8 cellular contexts compared by ENCODE assay signal in the genomic region with DNA sequence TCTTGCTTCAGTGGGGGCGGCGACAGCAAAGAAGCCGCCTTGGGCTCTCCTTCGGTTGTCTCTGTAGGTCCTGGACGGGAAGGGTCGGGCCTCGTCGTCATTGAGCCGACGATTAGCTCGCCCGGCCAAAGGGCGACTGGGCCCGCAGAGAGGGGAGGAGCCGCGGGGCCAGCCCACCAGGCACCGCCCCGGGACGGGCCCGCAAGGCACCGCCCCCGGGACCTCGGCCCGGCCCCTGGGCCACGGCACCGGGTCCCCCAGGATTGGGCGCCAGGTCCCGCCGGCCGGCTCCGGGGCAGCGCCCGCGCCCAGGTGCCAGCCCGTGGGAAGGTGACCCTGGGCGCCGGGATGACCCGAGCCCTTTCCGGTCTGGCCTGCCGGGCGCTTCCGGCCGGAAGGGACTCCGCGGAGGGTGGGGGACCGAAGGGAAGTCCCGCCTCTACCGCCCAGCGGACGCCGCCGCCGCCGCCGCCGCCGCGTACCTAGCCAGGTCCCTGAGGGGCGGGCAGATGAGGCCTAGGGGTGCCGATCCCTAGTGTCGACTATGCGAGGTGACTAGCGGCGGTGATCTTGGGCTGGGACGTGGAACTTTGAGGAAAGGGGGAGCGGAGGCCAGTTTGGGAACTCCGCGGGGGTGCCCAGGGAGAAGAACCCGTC. TPM values are rescaled to one million over a fixed set of nuclear protein-coding genes. Genes with fewer than 3 reads are reported as not detected.
DNase-seq lines count a peak whose midpoint lies in the region; ATAC-seq, FAIRE-seq and TF ChIP-seq lines count a peak whose summit lies in the region.

A gene (minus strand): TSS at position 371 of the 657 bp plus-strand sequence. CDS start 524 bp downstream, outside the sequence.
A gene with protein sequence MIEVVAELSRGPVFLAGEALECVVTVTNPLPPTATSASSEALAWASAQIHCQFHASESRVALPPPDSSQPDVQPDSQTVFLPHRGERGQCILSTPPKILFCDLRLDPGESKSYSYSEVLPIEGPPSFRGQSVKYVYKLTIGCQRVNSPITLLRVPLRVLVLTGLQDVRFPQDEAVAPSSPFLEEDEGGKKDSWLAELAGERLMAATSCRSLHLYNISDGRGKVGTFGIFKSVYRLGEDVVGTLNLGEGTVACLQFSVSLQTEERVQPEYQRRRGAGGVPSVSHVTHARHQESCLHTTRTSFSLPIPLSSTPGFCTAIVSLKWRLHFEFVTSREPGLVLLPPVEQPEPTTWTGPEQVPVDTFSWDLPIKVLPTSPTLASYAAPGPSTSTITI (plus strand): TSS at position 430 of the 657 bp plus-strand sequence. CDS start 469 bp downstream, outside the sequence.

- TF ChIP-seq CTCF in DOHH2 (IDR thresholded peaks at IDR 0.05; ENCODE audit: low read depth, low read length, poor library complexity, severe bottlenecking) (no peak), neural crest cell (conservative IDR thresholded peaks at IDR 0.05) (no peak), tibial nerve (IDR thresholded peaks at IDR 0.05) (peak in 2 of 5 experiments; percentile 17 to 24)

- peak within 1 kb of the TSS; percentile 93 for H3K27ac Mint-ChIP-seq in activated naive CD4-positive, alpha-beta T cell treated with anti-CD3 and anti-CD28 coated beads, Interleukin-2, amount 10 ng/mL, durations not matched to agents 7 days and 5 days
- H3K27ac Mint-ChIP-seq in neural crest cell (ENCODE audit: unreplicated experiment), result peak within 1 kb of the TSS; percentile 78

- peaks cover 43% of the 10 kb centered on the region for H3K79me2 ChIP-seq in DOHH2 (ENCODE audit: control insufficient read depth, low read length)

- peak; percentile 64 for DNase-seq in KBM-7
- peak; percentile 74 to 75 for DNase-seq in SJCRH30
- DNase-seq in activated naive CD4-positive, alpha-beta T cell treated with anti-CD3 and anti-CD28 coated beads, Interleukin-2, amount 10 ng/mL, durations not matched to agents 7 days and 5 days, result peak; percentile 81
- peak; percentile 84 to 86 for DNase-seq in frontal cortex (ENCODE audit: low spot score in 2 of 2)
- DNase-seq in neural crest cell (ENCODE audit: low read depth, low spot score), result peak; percentile 67
- peak; percentile 48 to 51 for DNase-seq in tibial nerve (ENCODE audit: low spot score in 2 of 2)

- 0% methylated on average over 4 to 49 of the region's 69 CpGs for WGBS in tibial nerve, 2 donors

- FAIRE-seq in frontal cortex (lab: Jason Lieb, UNC), result no peak

- peak; percentile 82 for ATAC-seq in GM21723 (IDR thresholded peaks at IDR 0.05; ENCODE audit: unreplicated experiment)

- in situ Hi-C loops in KBM-7 (cut with MboI; ENCODE audit: low pct_unique_long_range_greater_than_20kb, low sequenced_read_pairs), result no loop called here

- H3K4me2 ChIP-seq in DOHH2 (ENCODE audit: low read length), result peak within 1 kb of the TSS; percentile 90

- H3K36me3 Mint-ChIP-seq in activated naive CD4-positive, alpha-beta T cell treated with anti-CD3 and anti-CD28 coated beads, Interleukin-2, amount 10 ng/mL, durations not matched to agents 7 days and 5 days, result peaks cover 46% of the 10 kb centered on the region
- H3K36me3 Mint-ChIP-seq in neural crest cell (ENCODE audit: low read depth), result peaks cover 11% of the 10 kb centered on the region

- no peaks in the 10 kb centered on the region for H3K9me3 ChIP-seq in DOHH2 (ENCODE audit: control insufficient read depth, insufficient read depth, low read length)
- H3K9me3 ChIP-seq in SJCRH30 (replicated peaks), result no peaks in the 10 kb centered on the region
- no peaks in the 10 kb centered on the region for H3K9me3 ChIP-seq in tibial nerve

- H3K4me3 ChIP-seq in DOHH2 (ENCODE audit: low read length) (peak within 1 kb of the TSS; percentile 90), SJCRH30 (peak within 1 kb of the TSS; percentile 71), tibial nerve (peak within 1 kb of the TSS; percentile 73 to 97 (median 90))

- peak in 1 of 2 donors; percentile 58 for TF ChIP-seq POLR2A in tibial nerve (IDR thresholded peaks at IDR 0.05)

- H3K9me2 ChIP-seq in DOHH2 (replicated peaks; ENCODE audit: control insufficient read depth, low read length), result no peaks in the 10 kb centered on the region

- no peaks in the 10 kb centered on the region for H3K27me3 Mint-ChIP-seq in activated naive CD4-positive, alpha-beta T cell treated with anti-CD3 and anti-CD28 coated beads, Interleukin-2, amount 10 ng/mL, durations not matched to agents 7 days and 5 days
- no peaks in the 10 kb centered on the region for H3K27me3 Mint-ChIP-seq in neural crest cell (ENCODE audit: low read depth)

- H3K9me3 Mint-ChIP-seq in activated naive CD4-positive, alpha-beta T cell treated with anti-CD3 and anti-CD28 coated beads, Interleukin-2, amount 10 ng/mL, durations not matched to agents 7 days and 5 days, result no peaks in the 10 kb centered on the region
- H3K9me3 Mint-ChIP-seq in neural crest cell, result no peaks in the 10 kb centered on the region

- peaks cover 47% of the 10 kb centered on the region for H3K4me1 Mint-ChIP-seq in activated naive CD4-positive, alpha-beta T cell treated with anti-CD3 and anti-CD28 coated beads, Interleukin-2, amount 10 ng/mL, durations not matched to agents 7 days and 5 days
- peaks cover 37% of the 10 kb centered on the region for H3K4me1 Mint-ChIP-seq in neural crest cell

- H3K27ac ChIP-seq in DOHH2 (ENCODE audit: low read depth, low read length) (peak within 1 kb of the TSS; percentile 46), SJCRH30 (peak within 1 kb of the TSS; percentile 29; the same call in 1 of the 2 replicates), tibial nerve (peak within 1 kb of the TSS; percentile 77 to 94 (median 94))

- H3K4me3 Mint-ChIP-seq in activated naive CD4-positive, alpha-beta T cell treated with anti-CD3 and anti-CD28 coated beads, Interleukin-2, amount 10 ng/mL, durations not matched to agents 7 days and 5 days, result peak within 1 kb of the TSS; percentile 90
- peak within 1 kb of the TSS; percentile 95 for H3K4me3 Mint-ChIP-seq in neural crest cell

- H3K4me1 ChIP-seq in DOHH2 (ENCODE audit: control insufficient read depth, low read length) (peaks cover 42% of the 10 kb centered on the region), SJCRH30 (peaks cover 11% of the 10 kb centered on the region; the same call in 1 of the 2 replicates), tibial nerve (peaks cover 0 to 48% (median 36%) of the 10 kb centered on the region in 4 donors)

- H3F3A ChIP-seq in DOHH2 (ENCODE audit: control insufficient read depth, insufficient read depth), result peaks cover 5% of the 10 kb centered on the region; the same call in 1 of the 2 replicates

- no peaks in the 10 kb centered on the region for H3K27me3 ChIP-seq in DOHH2 (ENCODE audit: control insufficient read depth, low read length)
- H3K27me3 ChIP-seq in SJCRH30, result no peaks in the 10 kb centered on the region
- no peaks in the 10 kb centered on the region for H3K27me3 ChIP-seq in tibial nerve

- TF ChIP-seq EP300 in tibial nerve (IDR thresholded peaks at IDR 0.05), result peak; percentile 32 to 67

- H4K20me1 ChIP-seq in DOHH2 (ENCODE audit: control insufficient read depth, insufficient read depth, low read depth, low read length), result no peaks in the 10 kb centered on the region

- CTCF ChIA-PET in activated naive CD4-positive, alpha-beta T cell treated with anti-CD3 and anti-CD28 coated beads, Interleukin-2, amount 10 ng/mL, durations not matched to agents 7 days and 5 days (lab: Charles Lee), result interaction anchor here (0.6 to 6.6 kb wide), 15 partner anchors 8 to 197 kb away, joined by 3 to 83 read pairs (median 5); a partner anchor contains a TSS

- peaks cover 42% of the 10 kb centered on the region for H3K36me3 ChIP-seq in DOHH2 (ENCODE audit: control insufficient read depth, low read length)
- H3K36me3 ChIP-seq in SJCRH30, result peaks cover 17% of the 10 kb centered on the region
- peaks cover 0 to 46% (median 37%) of the 10 kb centered on the region in 3 donors for H3K36me3 ChIP-seq in tibial nerve

RNA-seq across cellular contexts. Expression of the first gene that starts in this region (rescaled TPM):
- 34.4 and 37.1 TPM in 2 replicates for total RNA-seq in SJCRH30 (2014; rRNA removed; shearing (Covaris generic))
- total RNA-seq in frontal cortex, result 48.9 TPM
- 84.9 and 95.9 TPM in 2 replicates for total RNA-seq in neural crest cell
- total RNA-seq in tibial nerve, result 10 to 100 TPM; 63.8 to 92.1 (median 66.1) TPM

RNA-seq across cellular contexts. Expression of the second gene that starts in this region (rescaled TPM):
- total RNA-seq in SJCRH30 (2014; rRNA removed; shearing (Covaris generic)), result 14.6 and 16.3 TPM in 2 replicates
- total RNA-seq in frontal cortex, result 10.2 TPM
- 34.7 and 34.9 TPM in 2 replicates for total RNA-seq in neural crest cell
- total RNA-seq in tibial nerve, result 10 to 100 TPM; 18.6 to 21.3 (median 20.2) TPM

Comparison
In these comparisons a context has a peak if more than half of its experiments do, and no peak if none do; other contexts are left out.
1. Peak in every context shown above with its lines: DNase-seq, ATAC-seq, H3K4me3 ChIP-seq and H3K27ac ChIP-seq.
2. H3K27ac ChIP-seq: peak in every context shown above with its lines; median percentile 94 in tibial nerve; 46 in DOHH2; 29 in SJCRH30.